ENCODE assay signal across 7 cellular contexts in genomic region chr2:60793169-60793568, GRCh38.
"Had no signal": no experiment of that assay in that cellular context is flagged by ENCODE, and none has a peak within 500 bp of the region (broad histone marks: within the 10 kb centered on the region; RNA-seq: fewer than 3 reads in every experiment).

No MANE protein-coding gene starts in this region.

- H3K27me3 Mint-ChIP-seq: IgD-negative memory B cell had no signal

- H3K9me3 Mint-ChIP-seq: IgD-negative memory B cell had no signal

- H3K27ac ChIP-seq: HL-60 had no signal

- ATAC-seq: HepG2 had no signal

- DNase-seq: IMR-90, KBM-7, KG1 had no signal

- H3K4me3 Mint-ChIP-seq: IgD-negative memory B cell had no signal

- H3K27ac Mint-ChIP-seq: IgD-negative memory B cell had no signal

- FAIRE-seq: HepG2, HTR-8/SVneo had no signal
